1 cellular context compared by ENCODE assay signal in genomic region chr5:177132504-177133118, GRCh38.
TF ChIP-seq lines count a peak whose summit lies in the region.

No MANE protein-coding gene starts in this region.

TF ChIP-seq in H1, 55 proteins besides CTCF, POLR2A, EP300 and RAD21 (continued from another document):
- no peak for TF ChIP-seq SP2 (IDR thresholded peaks at IDR 0.05; ENCODE audit: low read length)
- no peak for TF ChIP-seq JUND (IDR thresholded peaks at IDR 0.05; ENCODE audit: low read length)
- no peak for TF ChIP-seq RNF2 (IDR thresholded peaks at IDR 0.05; ENCODE audit: borderline replicate concordance, low read depth, low read length, missing control alignments, poor library complexity, severe bottlenecking)
- no peak for TF ChIP-seq SRF (IDR thresholded peaks at IDR 0.05; ENCODE audit: low read depth, low read length)
- TF ChIP-seq YY1 (IDR thresholded peaks at IDR 0.05; ENCODE audit: low read depth, low read length): no peak; the same call in 1 of the 2 replicates
- TF ChIP-seq GTF2F1 (IDR thresholded peaks at IDR 0.05; ENCODE audit: borderline replicate concordance, low read depth, low read length): no peak
- TF ChIP-seq CTBP2 (IDR thresholded peaks at IDR 0.05; ENCODE audit: borderline replicate concordance, insufficient read depth, insufficient read length, low read length): no peak
- peak; percentile 14 for TF ChIP-seq TBP (IDR thresholded peaks at IDR 0.05; ENCODE audit: low read depth, low read length)
- TF ChIP-seq SP1 (IDR thresholded peaks at IDR 0.05; ENCODE audit: low read depth, low read length): no peak
- TF ChIP-seq CBX5 (IDR thresholded peaks at IDR 0.05; ENCODE audit: low read depth, low read length): no peak
- TF ChIP-seq CHD2 (IDR thresholded peaks at IDR 0.05; ENCODE audit: low read length): no peak
- TF ChIP-seq ATF2 (IDR thresholded peaks at IDR 0.05; ENCODE audit: low read length): no peak
- TF ChIP-seq RXRA (IDR thresholded peaks at IDR 0.05; ENCODE audit: insufficient read depth, low read depth, low read length): no peak
- no peak for TF ChIP-seq JUN (IDR thresholded peaks at IDR 0.05; ENCODE audit: low read depth, low read length)
- peak; percentile 75; the same call in 1 of the 2 replicates for TF ChIP-seq PHF8 (conservative IDR thresholded peaks at IDR 0.05; ENCODE audit: low read depth, low read length)
- 0 out of 2 replicates have a peak, but pooled peaks have one; percentile 17 for TF ChIP-seq TAF1 (IDR thresholded peaks at IDR 0.05; ENCODE audit: low read depth, low read length)
- no peak for TF ChIP-seq SUZ12 (IDR thresholded peaks at IDR 0.05; ENCODE audit: low read length)
- TF ChIP-seq GABPA (IDR thresholded peaks at IDR 0.05; ENCODE audit: borderline replicate concordance, insufficient read depth, low read length): no peak
- no peak for TF ChIP-seq SAP30 (IDR thresholded peaks at IDR 0.05; ENCODE audit: insufficient read depth, insufficient replicate concordance, low read length)
